In the genomic region with DNA sequence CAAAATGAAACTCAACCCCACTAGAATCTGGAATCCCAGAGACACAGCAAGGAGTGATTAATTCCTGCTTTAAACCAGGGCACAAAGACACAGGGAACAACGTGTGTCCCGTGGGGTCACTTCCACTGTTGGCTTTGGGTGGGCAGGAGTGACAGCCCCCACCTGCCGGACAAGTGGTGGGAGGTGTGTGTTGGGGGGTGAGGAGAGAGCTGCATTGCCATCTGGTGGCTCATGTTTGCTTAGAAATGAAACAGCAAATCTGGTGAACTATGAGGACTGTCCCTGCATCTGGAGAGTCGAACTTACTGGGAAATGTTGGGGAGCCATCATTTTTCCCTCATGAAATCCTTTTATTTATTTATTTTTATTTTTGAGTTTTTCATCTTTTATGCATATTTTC, we compare ENCODE assay signal across 10 cellular contexts.
A peak's percentile ranks its signal among the peaks of the same experiment; 100 is the strongest.
DNase-seq lines count a peak whose midpoint lies in the region; ATAC-seq and TF ChIP-seq lines count a peak whose summit lies in the region.
"Had no signal": no experiment of that assay in that cellular context is flagged by ENCODE, and none has a peak within 500 bp of the region (broad histone marks: within the 10 kb centered on the region; RNA-seq: fewer than 3 reads in every experiment).

No MANE protein-coding gene starts in this region.

- ATAC-seq in HG02970 (IDR thresholded peaks at IDR 0.05; ENCODE audit: low FRiP score, unreplicated experiment): no peak

- peak; percentile 56 for TF ChIP-seq CTCF in AG09309 (IDR thresholded peaks at IDR 0.05; ENCODE audit: control insufficient read depth, insufficient read depth, low read depth, low read length, missing control alignments)

- H3K27ac ChIP-seq in SJCRH30: no peak overlapping the region
- H3K27ac ChIP-seq: ascending aorta had no signal

- H3K36me3 ChIP-seq in H7 (replicated peaks; ENCODE audit: control insufficient read depth, insufficient read depth, low read length) (no peaks in the 10 kb centered on the region), adipocyte (ENCODE audit: control insufficient read depth, insufficient read depth, low read length, severe bottlenecking) (no peaks in the 10 kb centered on the region), SJCRH30 (no peaks in the 10 kb centered on the region)
- H3K36me3 ChIP-seq: ascending aorta had no signal

- H3K9ac ChIP-seq in adipocyte (ENCODE audit: low read length): no peak overlapping the region

- DNase-seq in AG09309 (ENCODE audit: low read depth): no peak
- DNase-seq in H7: peak; percentile 86
- DNase-seq in adipocyte (ENCODE audit: low read depth): peak; percentile 43
- DNase-seq in iPS-NIHi11 (ENCODE audit: low spot score): peak; percentile 63
- no peak for DNase-seq in SJCRH30
- DNase-seq in activated CD4-positive, alpha-beta T cell treated with anti-CD3 and anti-CD28 coated beads, Interleukin-2, amount 50 U/mL, for 48 hours: no peak
- no peak for DNase-seq in GM19238 (ENCODE audit: insufficient read length, low spot score)
- DNase-seq: left cardiac atrium had no signal

- peaks cover 7% of the 10 kb centered on the region for H3K4me1 ChIP-seq in adipocyte (ENCODE audit: control insufficient read depth, insufficient read depth, low read length)
- H3K4me1 ChIP-seq in SJCRH30: peaks cover 5% of the 10 kb centered on the region; the same call in 1 of the 2 replicates
- H3K4me1 ChIP-seq: ascending aorta had no signal

- H3K27me3 ChIP-seq in H7 (ENCODE audit: control insufficient read depth, insufficient read depth, low read length) (no peaks in the 10 kb centered on the region), adipocyte (replicated peaks; ENCODE audit: control insufficient read depth, insufficient read depth, low read length) (peaks cover 57% of the 10 kb centered on the region), SJCRH30 (no peaks in the 10 kb centered on the region)
- H3K27me3 ChIP-seq: ascending aorta had no signal

- peak overlapping the region; percentile 24 for H3K4me3 ChIP-seq in AG09309 (ENCODE audit: control insufficient read depth, low read depth, low read length)
- H3K4me3 ChIP-seq in H7 (ENCODE audit: insufficient read depth, low read depth, low read length): no peak overlapping the region
- no peak overlapping the region for H3K4me3 ChIP-seq in adipocyte (ENCODE audit: low read length)
- H3K4me3 ChIP-seq in SJCRH30: no peak overlapping the region
- H3K4me3 ChIP-seq: ascending aorta had no signal

- H3K9me3 ChIP-seq in adipocyte (ENCODE audit: control insufficient read depth, low read length) (no peaks in the 10 kb centered on the region), SJCRH30 (replicated peaks) (no peaks in the 10 kb centered on the region)
- H3K9me3 ChIP-seq: ascending aorta had no signal

Comparison
In these comparisons a context has a peak if more than half of its experiments do, and no peak if none do; other contexts are left out.
1. DNase-seq: peak in H7 (single experiment), adipocyte (single experiment) and iPS-NIHi11 (single experiment); none in AG09309 (single experiment), SJCRH30 (0 of 2), activated CD4-positive, alpha-beta T cell treated with anti-CD3 and anti-CD28 coated beads, Interleukin-2, amount 50 U/mL, for 48 hours (0 of 2) and GM19238 (single experiment).